8 cellular contexts compared by ENCODE assay signal in the genomic region with DNA sequence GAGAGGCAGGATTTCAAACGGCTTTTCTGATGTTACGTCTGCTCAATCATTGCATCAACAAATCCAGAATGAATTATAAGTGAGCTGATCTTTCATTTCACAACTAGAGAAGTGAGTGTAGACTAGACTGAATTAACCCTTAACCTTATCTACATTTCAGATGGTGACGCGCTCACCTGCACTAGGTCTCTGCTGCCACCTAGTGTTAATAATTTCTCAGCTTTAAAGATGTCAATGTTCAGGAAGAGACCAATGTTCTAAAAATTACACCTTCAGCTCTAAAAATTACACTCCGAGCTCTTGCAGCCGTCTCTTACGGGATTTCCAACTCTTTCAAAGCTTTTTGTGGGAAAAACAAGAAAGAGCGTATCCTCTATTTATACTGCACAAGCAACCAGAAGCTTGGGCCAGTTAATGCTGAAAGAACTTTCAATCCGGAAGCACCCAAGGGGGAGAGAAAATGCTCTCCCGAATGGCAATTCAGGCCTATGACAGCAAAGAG.
DNase-seq lines count a peak whose midpoint lies in the region; ATAC-seq and TF ChIP-seq lines count a peak whose summit lies in the region.

No MANE protein-coding gene starts in this region.

- H3K27me3 ChIP-seq in dorsolateral prefrontal cortex: no peaks in the 10 kb centered on the region

- peak; percentile 41 for DNase-seq in COR-L47 (lab: John Stamatoyannopoulos, UW)
- peak; percentile 83 for DNase-seq in HT-29 (ENCODE audit: low spot score)
- peak; percentile 69 for DNase-seq in OCI-LY7 (ENCODE audit: low spot score)
- DNase-seq in dorsolateral prefrontal cortex: peak in 1 of 10 donors; percentile 23
- peak in 1 of 3 donors; percentile 49 for DNase-seq in mucosa of descending colon
- no peak for DNase-seq in GOT3 (lab: John Stamatoyannopoulos, UW)
- DNase-seq in NK-92 (lab: John Stamatoyannopoulos, UW; ENCODE audit: unreplicated experiment): no peak

- no peaks in the 10 kb centered on the region for H3K36me3 ChIP-seq in OCI-LY7 (ENCODE audit: insufficient read depth, low read length)
- H3K36me3 ChIP-seq in mucosa of descending colon (ENCODE audit: low read depth): no peaks in the 10 kb centered on the region

- H3K79me2 ChIP-seq in OCI-LY7 (ENCODE audit: insufficient read depth, low read depth, low read length): no peaks in the 10 kb centered on the region

- H3K9me2 ChIP-seq in OCI-LY7 (ENCODE audit: insufficient read depth, low read length): no peaks in the 10 kb centered on the region

- POLR2A ChIA-PET in OCI-LY7 (lab: Charles Lee): interaction anchor here (0.6 to 1.9 kb wide), 9 partner anchors 8 to 249 kb away, joined by 3 to 7 read pairs (median 3); partner anchors contain the start of gene MLKL

- no peaks in the 10 kb centered on the region for H4K20me1 ChIP-seq in OCI-LY7 (ENCODE audit: insufficient read depth, low read length)

- CTCF ChIA-PET in OCI-LY7 (lab: Charles Lee; ENCODE audit: unreplicated experiment): interaction anchor here (1.0 to 2.7 kb wide), 7 partner anchors 9 to 249 kb away, joined by 5 to 12 read pairs (median 8); partner anchors contain the start of gene FA2H

- H3K9me3 ChIP-seq in OCI-LY7 (ENCODE audit: low read length): no peaks in the 10 kb centered on the region
- no peaks in the 10 kb centered on the region for H3K9me3 ChIP-seq in mucosa of descending colon

- intact Hi-C loops in OCI-LY7 (cut with micrococcal nuclease; ENCODE audit: unreplicated experiment) (loop anchor here (1.0 kb wide), 3 partner anchors 49 to 249 kb away; no protein-coding TSS in a partner anchor), dorsolateral prefrontal cortex (cut with DNase I) (loop anchor here (1.0 to 10.0 kb wide), 5 partner anchors 45 to 252 kb away; partner anchors contain the start of gene LDHD (in 1 of the 2)), mucosa of descending colon (cut with DNase I, micrococcal nuclease) (loop anchor here (5.0 to 10.0 kb wide), 3 partner anchors 50 to 148 kb away; no protein-coding TSS in a partner anchor)

- no peak overlapping the region for H3K27ac ChIP-seq in OCI-LY7 (ENCODE audit: low read depth, low read length, poor library complexity, severe bottlenecking)
- H3K27ac ChIP-seq in dorsolateral prefrontal cortex: peak overlapping the region in 24 of 59 donors; percentile 2 to 68 (median 36)

- H3K4me2 ChIP-seq in OCI-LY7 (ENCODE audit: low read length): peak overlapping the region; percentile 29

- peak overlapping the region; percentile 53; the same call in 1 of the 2 replicates for H2AFZ ChIP-seq in OCI-LY7 (ENCODE audit: low read length)

- H3K4me3 ChIP-seq in OCI-LY7 (ENCODE audit: low read depth, low read length, poor library complexity, severe bottlenecking): no peak overlapping the region
- no peak overlapping the region for H3K4me3 ChIP-seq in dorsolateral prefrontal cortex
- H3K4me3 ChIP-seq in mucosa of descending colon: no peak overlapping the region

- peaks cover 11% of the 10 kb centered on the region for H3K4me1 ChIP-seq in OCI-LY7 (ENCODE audit: insufficient read depth, low read length, poor library complexity, severe bottlenecking)
- H3K4me1 ChIP-seq in mucosa of descending colon (ENCODE audit: low read depth): no peaks in the 10 kb centered on the region

- ATAC-seq in GM18511 (IDR thresholded peaks at IDR 0.05; ENCODE audit: unreplicated experiment) (peak; percentile 57), mucosa of descending colon (peak; percentile 70)

- TF ChIP-seq CTCF in OCI-LY7 (conservative IDR thresholded peaks at IDR 0.05; ENCODE audit: low read length) (peak; percentile 99), dorsolateral prefrontal cortex (IDR thresholded peaks at IDR 0.05 in 54 of 56, conservative IDR thresholded peaks at IDR 0.05 in 2 of 56; ENCODE audit: low read depth in 1 of 56, partially characterized antibody in 56 of 56) (peak; percentile 47 to 97 (median 88)), mucosa of descending colon (IDR thresholded peaks at IDR 0.05) (peak; percentile 36)

- BruUV-seq in OCI-LY7 (replicated peaks; lab: Mats Ljungman, UMichigan): no TSS peak

Comparison
In these comparisons a context has a peak if more than half of its experiments do, and no peak if none do; other contexts are left out.
1. DNase-seq: peak in COR-L47 (single experiment), HT-29 (single experiment) and OCI-LY7 (single experiment); none in GOT3 (single experiment) and NK-92 (single experiment).
2. CTCF ChIP-seq: peak in every context shown above with its lines; median percentile 99 in OCI-LY7; 88 in dorsolateral prefrontal cortex; 36 in mucosa of descending colon.